In genomic region chr5:99102073-99102697, GRCh38 we compare ENCODE assay signal across 1 cellular context.
TF ChIP-seq lines count a peak whose summit lies in the region.

No MANE protein-coding gene starts in this region.

TF ChIP-seq in GM12878, 131 proteins besides CTCF, POLR2A, EP300 and RAD21 (continued from another document):
- TF ChIP-seq HSF1 (IDR thresholded peaks at IDR 0.05; ENCODE audit: low read depth, low read length) (no peak), SUZ12 (IDR thresholded peaks at IDR 0.05; ENCODE audit: unreplicated experiment) (no peak), MEF2A (IDR thresholded peaks at IDR 0.05; ENCODE audit: insufficient read depth, low read depth, low read length) (no peak), CREB1 (IDR thresholded peaks at IDR 0.05; ENCODE audit: low read depth) (no peak), BCLAF1 (IDR thresholded peaks at IDR 0.05) (no peak), BHLHE40 (IDR thresholded peaks at IDR 0.05; ENCODE audit: borderline replicate concordance in 1 of 2, low read depth in 2 of 2, low read length in 1 of 2) (no peak), PML (IDR thresholded peaks at IDR 0.05; ENCODE audit: low read length) (no peak)
